ENCODE assay signal across 14 cellular contexts in the genomic region with DNA sequence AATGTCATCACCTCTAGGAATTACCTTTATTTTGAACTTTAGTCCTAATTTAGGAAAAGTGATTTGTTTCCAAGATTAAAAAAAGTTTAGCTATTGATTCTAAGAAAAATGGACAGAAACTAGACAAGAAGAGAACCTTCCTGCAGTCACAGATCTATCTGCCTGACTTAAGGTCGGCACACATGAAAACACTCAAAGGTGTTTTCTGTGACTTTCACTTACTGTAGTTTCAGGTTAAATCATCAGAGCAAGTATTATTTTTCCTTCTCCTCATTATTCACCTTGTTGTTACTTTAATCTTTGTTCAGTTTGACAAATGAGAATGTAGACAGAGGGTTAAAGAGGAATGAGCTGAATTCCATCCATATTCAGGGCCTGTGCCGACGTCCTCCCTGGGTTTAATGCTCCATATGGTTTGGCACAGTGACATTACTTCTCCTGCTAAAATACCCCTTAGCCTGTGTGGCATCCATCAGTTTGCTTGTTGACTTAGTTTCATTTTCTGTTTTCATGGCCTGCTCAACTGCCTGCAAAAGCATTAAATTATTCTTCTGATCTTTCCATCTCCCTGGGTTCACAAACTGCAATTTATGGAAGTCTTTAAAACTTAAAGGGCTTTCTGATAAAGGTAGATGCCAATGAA.
DNase-seq lines count a peak whose midpoint lies in the region; ATAC-seq, FAIRE-seq and TF ChIP-seq lines count a peak whose summit lies in the region.
"Had no signal": no experiment of that assay in that cellular context is flagged by ENCODE, and none has a peak within 500 bp of the region (broad histone marks: within the 10 kb centered on the region; RNA-seq: fewer than 3 reads in every experiment).

No MANE protein-coding gene starts in this region.

- POLR2A ChIA-PET in H1 (lab: Charles Lee; ENCODE audit: partially characterized antibody), result no interaction called here

- H3K36me3 ChIP-seq in H1 (ENCODE audit: control insufficient read depth in 2 of 4, insufficient read depth in 4 of 4, low read length in 3 of 4), result no peaks in the 10 kb centered on the region
- H3K36me3 ChIP-seq: ovary had no signal

- H4K91ac ChIP-seq in H1 (replicated peaks; ENCODE audit: insufficient read length, low read length), result no peak overlapping the region

- no peak for TF ChIP-seq POLR2A in H1 (IDR thresholded peaks at IDR 0.05; ENCODE audit: control extremely low read depth in 1 of 2, low read depth in 2 of 2, low read length in 2 of 2)

- 94% methylated on average over 3 of the region's 3 CpGs; no CpG with 5 or more reads in 1 of the 2 experiments for WGBS in H1 (ENCODE audit: extremely low coverage in 1 of 2, insufficient coverage in 1 of 2, insufficient read length in 1 of 2, insufficient replicate concordance in 2 of 2, low coverage in 1 of 2, low lambda C conversion rate in 2 of 2, missing lambda C conversion rate in 1 of 2), 2 experiments

- no peak overlapping the region for H2BK15ac ChIP-seq in H1 (ENCODE audit: low read length)

- H2BK12ac ChIP-seq in H1 (ENCODE audit: low read depth, low read length), result no peak overlapping the region

- no peak overlapping the region for H3K27ac ChIP-seq in H1 (ENCODE audit: low read depth, low read length)
- H3K27ac ChIP-seq: ovary had no signal

- TF ChIP-seq RAD21 in H1 (IDR thresholded peaks at IDR 0.05 in 1 of 2, conservative IDR thresholded peaks at IDR 0.05 in 1 of 2; ENCODE audit: low read depth in 2 of 2, low read length in 2 of 2), result no peak

- H3K9me3 ChIP-seq in H1 (ENCODE audit: insufficient read depth in 2 of 2, low read depth in 1 of 2, low read length in 1 of 2), result no peaks in the 10 kb centered on the region
- H3K9me3 ChIP-seq: ovary had no signal

- no peak overlapping the region for H4K8ac ChIP-seq in H1 (ENCODE audit: extremely low read depth, insufficient read depth, low read length)

- H3K56ac ChIP-seq in H1 (replicated peaks; ENCODE audit: insufficient read length, low read depth, low read length), result no peak overlapping the region

- H4K20me1 ChIP-seq in H1 (replicated peaks in 1 of 2; ENCODE audit: control insufficient read depth in 1 of 2, insufficient read depth in 2 of 2, low read length in 2 of 2), result no peaks in the 10 kb centered on the region

- H3K23ac ChIP-seq in H1 (ENCODE audit: insufficient read length), result no peak overlapping the region

- no peak overlapping the region for H2BK20ac ChIP-seq in H1 (ENCODE audit: low read length)

- no peak overlapping the region for H2AK5ac ChIP-seq in H1 (ENCODE audit: low read depth, low read length)

- no peak overlapping the region for H3K4ac ChIP-seq in H1 (replicated peaks; ENCODE audit: insufficient read length, low read depth, low read length)

- no peak overlapping the region for H4K5ac ChIP-seq in H1 (ENCODE audit: insufficient read length, low read depth, low read length)

- DNase-seq in H1 (ENCODE audit: low read depth in 1 of 2, low spot score in 2 of 2) (no peak), cerebellar nuclear complex (lab: John Stamatoyannopoulos, UW) (no peak), DMS114 treated with DMSO at 0.1 percent for 48 hours (lab: John Stamatoyannopoulos, UW; ENCODE audit: unreplicated experiment) (no peak), NCI-H526 (lab: John Stamatoyannopoulos, UW) (no peak)
- DNase-seq: activated CD4-positive, CD25-positive, alpha-beta regulatory T cell treated with anti-CD3 and anti-CD28 coated beads, Interleukin-2, amount 50 U/mL, for 72 hours; activated T-cell treated with anti-CD3 and anti-CD28 coated beads, Interleukin-2, amount 50 U/mL, for 24 hours; CD4-positive, alpha-beta T cell; dermis blood vessel endothelial cell; midbrain; ovary had no signal

- H3K79me1 ChIP-seq in H1 (ENCODE audit: low read depth, low read length), result no peaks in the 10 kb centered on the region

- peaks cover 0 to 1% (median 0%) of the 10 kb centered on the region in 4 experiments; a peak in 1 of 7 replicates for H3K27me3 ChIP-seq in H1 (replicated peaks in 1 of 4; ENCODE audit: control insufficient read depth in 3 of 4, extremely low read depth in 1 of 4, insufficient read depth in 3 of 4, low read length in 3 of 4)
- H3K27me3 ChIP-seq: ovary had no signal

- no peak overlapping the region for H3K4me3 ChIP-seq in H1 (ENCODE audit: extremely low read depth in 1 of 4, insufficient read depth in 2 of 4, low read depth in 3 of 4, low read length in 4 of 4)
- H3K4me3 ChIP-seq: ovary had no signal

- H3K4me1 ChIP-seq in H1 (replicated peaks in 1 of 4; ENCODE audit: control insufficient read depth in 3 of 4, insufficient read depth in 4 of 4, low read length in 3 of 4), result no peaks in the 10 kb centered on the region

- TF ChIP-seq EP300 in H1 (IDR thresholded peaks at IDR 0.05; ENCODE audit: borderline replicate concordance in 1 of 2, low read depth in 2 of 2, low read length in 2 of 2), result no peak

- H3K14ac ChIP-seq in H1 (ENCODE audit: insufficient read length), result no peak overlapping the region

- no peak overlapping the region for H2BK120ac ChIP-seq in H1 (replicated peaks; ENCODE audit: low read depth, low read length)

- H2BK5ac ChIP-seq in H1 (ENCODE audit: low read depth, low read length), result no peak overlapping the region

- ATAC-seq in GM18867 (IDR thresholded peaks at IDR 0.05; ENCODE audit: unreplicated experiment) (peak; percentile 83), GM21737 (IDR thresholded peaks at IDR 0.05; ENCODE audit: unreplicated experiment) (peak; percentile 66), HG03378 (IDR thresholded peaks at IDR 0.05; ENCODE audit: unreplicated experiment) (peak; percentile 71), HG03095 (IDR thresholded peaks at IDR 0.05; ENCODE audit: unreplicated experiment) (no peak)

- H3K18ac ChIP-seq in H1 (ENCODE audit: extremely low read depth, low read length), result no peak overlapping the region

- no peaks in the 10 kb centered on the region for H3K23me2 ChIP-seq in H1 (ENCODE audit: low read depth, low read length)

- CTCF ChIA-PET in H1 (lab: Charles Lee; ENCODE audit: partially characterized antibody), result interaction anchor here (1.2 to 1.6 kb wide), 2 partner anchors 9 to 20 kb away, joined by 5 to 6 read pairs; no protein-coding TSS in a partner anchor

- no peak overlapping the region for H3K9ac ChIP-seq in H1 (replicated peaks in 1 of 4; ENCODE audit: extremely low read depth in 1 of 4, low read depth in 3 of 4, low read length in 3 of 4)

- FAIRE-seq in H1 (lab: Jason Lieb, UNC), result peak; percentile 39

- H2AFZ ChIP-seq in H1 (ENCODE audit: low read length), result no peak overlapping the region

- TF ChIP-seq CTCF in H1 (IDR thresholded peaks at IDR 0.05; ENCODE audit: control extremely low read depth in 1 of 3, insufficient read depth in 1 of 3, low read depth in 1 of 3, low read length in 3 of 3), result no peak

- H3K79me2 ChIP-seq in H1 (ENCODE audit: control insufficient read depth in 1 of 2, insufficient read depth in 2 of 2, low read length in 2 of 2), result no peaks in the 10 kb centered on the region

- no peak overlapping the region for H3K4me2 ChIP-seq in H1 (ENCODE audit: insufficient read depth in 1 of 2, low read depth in 2 of 2, low read length in 2 of 2)

TF ChIP-seq in H1, 55 proteins besides CTCF, POLR2A, EP300 and RAD21:
- TF ChIP-seq TCF12 (IDR thresholded peaks at IDR 0.05; ENCODE audit: low read depth, low read length), result no peak
- TF ChIP-seq, protein P1, sequence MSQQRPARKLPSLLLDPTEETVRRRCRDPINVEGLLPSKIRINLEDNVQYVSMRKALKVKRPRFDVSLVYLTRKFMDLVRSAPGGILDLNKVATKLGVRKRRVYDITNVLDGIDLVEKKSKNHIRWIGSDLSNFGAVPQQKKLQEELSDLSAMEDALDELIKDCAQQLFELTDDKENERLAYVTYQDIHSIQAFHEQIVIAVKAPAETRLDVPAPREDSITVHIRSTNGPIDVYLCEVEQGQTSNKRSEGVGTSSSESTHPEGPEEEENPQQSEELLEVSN (IDR thresholded peaks at IDR 0.05), result no peak
- TF ChIP-seq CBX5 (IDR thresholded peaks at IDR 0.05; ENCODE audit: low read depth, low read length), result no peak
- no peak for TF ChIP-seq SP1 (IDR thresholded peaks at IDR 0.05; ENCODE audit: low read depth, low read length)
- no peak for TF ChIP-seq CBX8 (IDR thresholded peaks at IDR 0.05; ENCODE audit: borderline replicate concordance, low read depth, low read length)
- no peak for TF ChIP-seq SIRT6 (IDR thresholded peaks at IDR 0.05; ENCODE audit: low read length)
- no peak for TF ChIP-seq TBP (IDR thresholded peaks at IDR 0.05; ENCODE audit: low read depth, low read length)
- TF ChIP-seq CHD2 (IDR thresholded peaks at IDR 0.05; ENCODE audit: low read length), result no peak
- no peak for TF ChIP-seq TAF7 (optimal IDR thresholded peaks at IDR 0.05; ENCODE audit: borderline replicate concordance, low read depth, low read length)
- TF ChIP-seq TAF1 (IDR thresholded peaks at IDR 0.05; ENCODE audit: low read depth, low read length), result no peak
- TF ChIP-seq SIX5 (IDR thresholded peaks at IDR 0.05; ENCODE audit: low read depth, low read length), result no peak
- TF ChIP-seq EZH2 (IDR thresholded peaks at IDR 0.05; ENCODE audit: low read depth, low read length, severe bottlenecking), result no peak
- no peak for TF ChIP-seq SRF (IDR thresholded peaks at IDR 0.05; ENCODE audit: low read depth, low read length)
- TF ChIP-seq TEAD4 (IDR thresholded peaks at IDR 0.05; ENCODE audit: low read depth, low read length), result no peak
- no peak for TF ChIP-seq ZNF274 (IDR thresholded peaks at IDR 0.05; ENCODE audit: borderline replicate concordance, extremely low read depth, low read length)
- TF ChIP-seq BRCA1 (IDR thresholded peaks at IDR 0.05; ENCODE audit: low read depth, low read length), result no peak
- TF ChIP-seq JUN (IDR thresholded peaks at IDR 0.05; ENCODE audit: low read depth, low read length), result no peak
- no peak for TF ChIP-seq RXRA (IDR thresholded peaks at IDR 0.05; ENCODE audit: insufficient read depth, low read depth, low read length)
